In genomic region chr3:120448707-120449650, GRCh38 we compare ENCODE assay signal across 9 cellular contexts. TPM values are rescaled to one million over a fixed set of nuclear protein-coding genes. Genes with fewer than 3 reads are reported as not detected.
A peak's percentile ranks its signal among the peaks of the same experiment; 100 is the strongest.
DNase-seq lines count a peak whose midpoint lies in the region; TF ChIP-seq lines count a peak whose summit lies in the region.
"Had no signal": no experiment of that assay in that cellular context is flagged by ENCODE, and none has a peak within 500 bp of the region (broad histone marks: within the 10 kb centered on the region; RNA-seq: fewer than 3 reads in every experiment).

No MANE protein-coding gene starts in this region.

- peak overlapping the region; percentile 54 for H3K4me2 ChIP-seq in mesenchymal stem cell (ENCODE audit: low read length, poor library complexity, severe bottlenecking)

- WGBS in mesenchymal stem cell, result 50% methylated on average over 6 of the region's 8 CpGs

- no peak for TF ChIP-seq CTCF in uterus (IDR thresholded peaks at IDR 0.05)

- peak overlapping the region; percentile 2 for H2BK5ac ChIP-seq in mesenchymal stem cell (ENCODE audit: low read depth, low read length, poor library complexity, severe bottlenecking)

- intact Hi-C loops in uterus (cut with DNase I; ENCODE audit: low total_unique reads), result no loop called here

- H4K8ac ChIP-seq in mesenchymal stem cell (ENCODE audit: low read length), result no peak overlapping the region

- no peaks in the 10 kb centered on the region for H3K9me3 ChIP-seq in duodenal mucosa (ENCODE audit: control insufficient read depth in 1 of 2, low read length in 2 of 2)
- no peaks in the 10 kb centered on the region for H3K9me3 ChIP-seq in mesenchymal stem cell (ENCODE audit: control insufficient read depth, low read length)
- H3K9me3 ChIP-seq in uterus, result no peaks in the 10 kb centered on the region

- H3K27me3 ChIP-seq in duodenal mucosa (ENCODE audit: control insufficient read depth in 1 of 2, insufficient read depth in 2 of 2, low read length in 2 of 2), result peaks cover 35 to 43% of the 10 kb centered on the region in 2 donors
- H3K27me3 ChIP-seq in mesenchymal stem cell (ENCODE audit: control insufficient read depth in 1 of 2, insufficient read depth in 1 of 2, low read length in 2 of 2), result no peaks in the 10 kb centered on the region
- H3K27me3 ChIP-seq in uterus, result no peaks in the 10 kb centered on the region

- no peak overlapping the region for H3K18ac ChIP-seq in mesenchymal stem cell (ENCODE audit: low read depth in 1 of 2, low read length in 2 of 2)

- H3K9ac ChIP-seq in duodenal mucosa (ENCODE audit: low read depth in 1 of 2, low read length in 2 of 2) (peak overlapping the region in 1 of 2 donors; percentile 44), mesenchymal stem cell (ENCODE audit: low read length) (peak overlapping the region; percentile 99)

- DNase-seq in activated naive CD8-positive, alpha-beta T cell treated with anti-CD3 and anti-CD28 coated beads for 36 hours, result no peak
- DNase-seq in mesenchymal stem cell (peak; percentile 80), uterus (peak in 1 of 2 donors; percentile 32), NCI-H2029 treated with DMSO at 0.1 percent for 48 hours (lab: John Stamatoyannopoulos, UW) (no peak), COR-L47 (lab: John Stamatoyannopoulos, UW) (no peak), immature natural killer cell (no peak)
- DNase-seq: RPMI8226 had no signal

- no peak overlapping the region for H2BK120ac ChIP-seq in mesenchymal stem cell (ENCODE audit: low read depth, low read length)

- no peak overlapping the region for H4K91ac ChIP-seq in mesenchymal stem cell (ENCODE audit: low read length)

- H2AFZ ChIP-seq in mesenchymal stem cell (ENCODE audit: low read depth, low read length), result no peak overlapping the region

- H3K27ac Mint-ChIP-seq in activated naive CD8-positive, alpha-beta T cell, result no peak overlapping the region
- H3K27ac Mint-ChIP-seq in activated naive CD8-positive, alpha-beta T cell treated with anti-CD3 and anti-CD28 coated beads for 36 hours, result no peak overlapping the region
- no peak overlapping the region for H3K27ac Mint-ChIP-seq in immature natural killer cell

- no peak overlapping the region for H2BK15ac ChIP-seq in mesenchymal stem cell (ENCODE audit: low read depth, poor library complexity, severe bottlenecking)

- H3K14ac ChIP-seq in mesenchymal stem cell (ENCODE audit: low read length in 2 of 2), result no peak overlapping the region

- H3K4me1 Mint-ChIP-seq in activated naive CD8-positive, alpha-beta T cell (ENCODE audit: low read depth), result peaks cover 16% of the 10 kb centered on the region
- H3K4me1 Mint-ChIP-seq in activated naive CD8-positive, alpha-beta T cell treated with anti-CD3 and anti-CD28 coated beads for 36 hours, result peaks cover 8% of the 10 kb centered on the region
- peaks cover 7 to 14% of the 10 kb centered on the region in 2 donors for H3K4me1 Mint-ChIP-seq in immature natural killer cell

- H3K4me1 ChIP-seq in duodenal mucosa (ENCODE audit: control insufficient read depth in 1 of 2, insufficient read depth in 2 of 2, low read length in 2 of 2), result no peaks in the 10 kb centered on the region
- H3K4me1 ChIP-seq in mesenchymal stem cell (ENCODE audit: control insufficient read depth, insufficient read depth, low read depth, low read length), result peaks cover 11% of the 10 kb centered on the region
- H3K4me1 ChIP-seq in uterus, result peaks cover 2 to 4% of the 10 kb centered on the region in 2 donors

- H3K4ac ChIP-seq in mesenchymal stem cell (ENCODE audit: low read depth in 1 of 2, low read length in 2 of 2), result no peak overlapping the region

- H3K79me1 ChIP-seq in mesenchymal stem cell (replicated peaks; ENCODE audit: low read length, poor library complexity, severe bottlenecking), result no peaks in the 10 kb centered on the region

- H3K27ac ChIP-seq in duodenal mucosa (ENCODE audit: low read depth, low read length), result no peak overlapping the region
- H3K27ac ChIP-seq in mesenchymal stem cell (ENCODE audit: low read length, poor library complexity, severe bottlenecking), result peak overlapping the region; percentile 76
- H3K27ac ChIP-seq in uterus, result peak overlapping the region; percentile 92 to 96

- TF ChIP-seq POLR2A in uterus (IDR thresholded peaks at IDR 0.05), result no peak

- no peaks in the 10 kb centered on the region for H3K36me3 Mint-ChIP-seq in activated naive CD8-positive, alpha-beta T cell
- H3K36me3 Mint-ChIP-seq in activated naive CD8-positive, alpha-beta T cell treated with anti-CD3 and anti-CD28 coated beads for 36 hours, result no peaks in the 10 kb centered on the region
- no peaks in the 10 kb centered on the region for H3K36me3 Mint-ChIP-seq in immature natural killer cell

- H3K4me3 Mint-ChIP-seq in activated naive CD8-positive, alpha-beta T cell, result peak overlapping the region; percentile 86
- H3K4me3 Mint-ChIP-seq in activated naive CD8-positive, alpha-beta T cell treated with anti-CD3 and anti-CD28 coated beads for 36 hours, result no peak overlapping the region
- H3K4me3 Mint-ChIP-seq in immature natural killer cell, result peak overlapping the region in 2 of 5 donors; percentile 14 to 65

- H3K9me3 Mint-ChIP-seq in activated naive CD8-positive, alpha-beta T cell (ENCODE audit: low read depth), result no peaks in the 10 kb centered on the region
- peaks cover 2% of the 10 kb centered on the region for H3K9me3 Mint-ChIP-seq in activated naive CD8-positive, alpha-beta T cell treated with anti-CD3 and anti-CD28 coated beads for 36 hours
- no peaks in the 10 kb centered on the region for H3K9me3 Mint-ChIP-seq in immature natural killer cell

- H3K27me3 Mint-ChIP-seq in activated naive CD8-positive, alpha-beta T cell, result peaks cover 31% of the 10 kb centered on the region
- H3K27me3 Mint-ChIP-seq in activated naive CD8-positive, alpha-beta T cell treated with anti-CD3 and anti-CD28 coated beads for 36 hours, result peaks cover 47% of the 10 kb centered on the region
- peaks cover 12 to 18% (median 14%) of the 10 kb centered on the region in 3 donors for H3K27me3 Mint-ChIP-seq in immature natural killer cell (ENCODE audit: low read depth in 3 of 3)

- H2BK12ac ChIP-seq in mesenchymal stem cell (ENCODE audit: low read length in 2 of 2), result no peak overlapping the region

- H3K36me3 ChIP-seq in duodenal mucosa (ENCODE audit: control insufficient read depth in 1 of 2, insufficient read depth in 2 of 2, low read length in 2 of 2) (no peaks in the 10 kb centered on the region), mesenchymal stem cell (ENCODE audit: control insufficient read depth in 1 of 2, insufficient read depth in 2 of 2, low read depth in 1 of 2, low read length in 2 of 2) (peaks cover 6 to 39% of the 10 kb centered on the region in 2 experiments), uterus (no peaks in the 10 kb centered on the region)

- H2AK5ac ChIP-seq in mesenchymal stem cell (ENCODE audit: low read length, severe bottlenecking), result no peak overlapping the region

- no peak overlapping the region for H3K23ac ChIP-seq in mesenchymal stem cell (ENCODE audit: low read length in 2 of 2)

- H3K4me3 ChIP-seq in duodenal mucosa (ENCODE audit: low read depth in 1 of 2, low read length in 2 of 2) (peak overlapping the region; percentile 7 to 68), mesenchymal stem cell (ENCODE audit: insufficient read depth in 1 of 2, low read depth in 1 of 2, low read length in 2 of 2) (peak overlapping the region in 1 of 2 experiments; percentile 83), uterus (peak overlapping the region; percentile 72 to 78)

RNA-seq across cellular contexts. Expression of gene FSTL1, which starts 1.8 kb away (rescaled TPM):
- total RNA-seq in activated naive CD8-positive, alpha-beta T cell treated with anti-CD3 and anti-CD28 coated beads for 36 hours, result 1 to 10 TPM; 1.6 to 1.7 TPM
- polyA plus RNA-seq in mesenchymal stem cell (2013, experiment 1 of 2), result 544 TPM
- 562 TPM for polyA plus RNA-seq in mesenchymal stem cell (2013, experiment 2 of 2)
- total RNA-seq in uterus, result 1,000 to 10,000 TPM in 1 of 4 donors, 100 to 1,000 TPM in 3; 311 to 1,355 (median 418) TPM
- polyA plus RNA-seq in immature natural killer cell, result 1 to 10 TPM in 1 of 3 donors, not detected in 2; 1.7 TPM

Comparison
In these comparisons a context has a peak if more than half of its experiments do, and no peak if none do; other contexts are left out.
1. RNA of gene FSTL1, which starts 1.8 kb away (total RNA-seq): 311 to 1,355 TPM in uterus; 1.6 to 1.7 TPM in activated naive CD8-positive, alpha-beta T cell treated with anti-CD3 and anti-CD28 coated beads for 36 hours; every median in the first group is over 100 times any median in the second.